In the genomic region with DNA sequence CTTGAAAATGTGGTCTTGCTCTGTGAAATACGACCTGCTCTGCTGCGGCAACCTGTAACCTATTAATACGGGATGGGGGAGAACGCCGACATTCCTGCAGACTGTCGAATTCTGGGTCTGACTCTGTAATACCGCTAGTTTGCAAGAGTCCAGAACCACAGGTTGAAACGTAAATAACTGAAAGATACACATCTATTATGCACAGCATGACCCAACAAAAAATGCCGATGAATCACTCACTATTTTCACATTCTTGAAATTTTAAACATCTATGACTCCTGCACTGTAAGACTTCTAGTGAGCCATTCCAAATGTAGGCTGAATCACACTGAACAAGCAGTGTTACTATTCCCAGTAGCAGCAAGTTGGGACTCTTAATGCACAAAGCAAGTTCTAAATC, we compare ENCODE assay signal across 8 cellular contexts. TPM values are rescaled to one million over a fixed set of nuclear protein-coding genes. Genes with fewer than 3 reads are reported as not detected.
DNase-seq lines count a peak whose midpoint lies in the region; TF ChIP-seq lines count a peak whose summit lies in the region.
"Had no signal": no experiment of that assay in that cellular context is flagged by ENCODE, and none has a peak within 500 bp of the region (broad histone marks: within the 10 kb centered on the region; RNA-seq: fewer than 3 reads in every experiment).

No MANE protein-coding gene starts in this region.

- peak overlapping the region; percentile 77 for H3K4me3 Mint-ChIP-seq in HFFc6
- H3K4me3 Mint-ChIP-seq: activated T-cell treated with anti-CD3 and anti-CD28 coated beads, Interleukin-2, amount 50 U/mL, for 72 hours had no signal

- H3K9me3 Mint-ChIP-seq in HFFc6, result no peaks in the 10 kb centered on the region
- H3K9me3 Mint-ChIP-seq: activated T-cell treated with anti-CD3 and anti-CD28 coated beads, Interleukin-2, amount 50 U/mL, for 72 hours had no signal

- H3K36me3 Mint-ChIP-seq in HFFc6 (ENCODE audit: low read depth), result peaks cover 40% of the 10 kb centered on the region

- peak overlapping the region; percentile 97 for H3K27ac Mint-ChIP-seq in HFFc6
- H3K27ac Mint-ChIP-seq: activated T-cell treated with anti-CD3 and anti-CD28 coated beads, Interleukin-2, amount 50 U/mL, for 72 hours had no signal

- peaks cover 83% of the 10 kb centered on the region for H3K4me1 Mint-ChIP-seq in HFFc6 (ENCODE audit: low read depth)

- DNase-seq in HFFc6, result peak; percentile 99
- DNase-seq in amniotic epithelial cell (ENCODE audit: low read depth), result peak; percentile 98
- DNase-seq in glomerular endothelial cell (ENCODE audit: extremely low read depth, low read depth, low spot score), result peak; percentile 78
- DNase-seq in stromal cell of bone marrow (ENCODE audit: low read depth), result peak; percentile 83
- DNase-seq in germinal center (ENCODE audit: low spot score), result no peak
- no peak for DNase-seq in COLO829 (ENCODE audit: low spot score)
- no peak for DNase-seq in NCI-H1048 (lab: John Stamatoyannopoulos, UW)
- DNase-seq: activated T-cell treated with anti-CD3 and anti-CD28 coated beads, Interleukin-2, amount 50 U/mL, for 72 hours had no signal

- TF ChIP-seq CTCF in HFFc6 (IDR thresholded peaks at IDR 0.05), result no peak

- H3K27me3 Mint-ChIP-seq in HFFc6 (ENCODE audit: insufficient read depth), result no peaks in the 10 kb centered on the region; the same call in 1 of the 2 replicates

RNA-seq across cellular contexts. Expression of a gene that starts 20.4 kb away (rescaled TPM):
- 10 to 100 TPM; 85.3 to 91.0 (median 87.9) TPM for total RNA-seq in HFFc6 (2021; fragmentation: NEBNext Ultra II Directional; extraction: Animal tissue kit (Norgen Biotek cat#: 25700))
- total RNA-seq in glomerular endothelial cell, result 41.1 and 50.9 TPM in 2 replicates

RNA-seq across cellular contexts. Expression of a gene that starts 38.2 kb away (rescaled TPM):
- total RNA-seq in HFFc6 (2021; fragmentation: NEBNext Ultra II Directional; extraction: Animal tissue kit (Norgen Biotek cat#: 25700)), result 10 to 100 TPM; 28.2 to 35.8 (median 34.5) TPM
- total RNA-seq in glomerular endothelial cell, result 14.6 and 28.7 TPM in 2 replicates

RNA-seq across cellular contexts. Expression of a gene that starts 57.8 kb away (rescaled TPM):
- 10 to 100 TPM; 21.0 to 27.7 (median 21.7) TPM for total RNA-seq in HFFc6 (2021; fragmentation: NEBNext Ultra II Directional; extraction: Animal tissue kit (Norgen Biotek cat#: 25700))
- 16.6 and 18.6 TPM in 2 replicates for total RNA-seq in glomerular endothelial cell

Comparison
In these comparisons a context has a peak if more than half of its experiments do, and no peak if none do; other contexts are left out.
1. DNase-seq: peak in HFFc6 (single experiment), amniotic epithelial cell (single experiment), glomerular endothelial cell (single experiment) and stromal cell of bone marrow (single experiment); none in germinal center (single experiment), COLO829 (single experiment) and NCI-H1048 (single experiment).